ENCODE assay signal across 1 cellular context in the genomic region with DNA sequence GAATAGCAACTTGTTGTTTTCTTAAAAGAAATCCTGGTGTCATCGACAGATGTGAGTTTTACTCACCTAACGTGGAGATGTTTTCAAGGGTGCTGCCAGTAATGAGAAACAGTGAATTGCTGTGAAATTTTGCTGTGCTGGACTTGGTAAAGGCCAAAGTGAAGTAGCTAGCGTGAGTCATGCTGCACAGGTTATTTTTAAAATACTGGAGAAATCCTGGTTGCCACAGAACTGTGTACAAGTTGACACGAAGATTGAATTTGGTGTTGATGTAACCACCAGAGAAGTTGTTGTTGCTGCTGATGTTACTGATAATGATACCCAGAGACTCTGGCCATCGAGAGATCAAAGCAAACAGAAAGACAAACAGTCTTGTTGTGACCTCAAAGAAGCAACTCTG.
TF ChIP-seq lines count a peak whose summit lies in the region.

No MANE protein-coding gene starts in this region.

TF ChIP-seq in IMR-90, 13 proteins besides CTCF, POLR2A, EP300 and RAD21:
- no peak for TF ChIP-seq FOS (IDR thresholded peaks at IDR 0.05; ENCODE audit: low read depth, low read length)
- TF ChIP-seq RCOR1 (IDR thresholded peaks at IDR 0.05; ENCODE audit: insufficient replicate concordance, low read length), result no peak
- TF ChIP-seq MXI1 (IDR thresholded peaks at IDR 0.05; ENCODE audit: borderline replicate concordance, low read depth, low read length), result no peak
- TF ChIP-seq MAZ (IDR thresholded peaks at IDR 0.05; ENCODE audit: borderline replicate concordance, low read depth, low read length), result no peak
- no peak for TF ChIP-seq SMC3 (IDR thresholded peaks at IDR 0.05; ENCODE audit: low read depth, low read length)
- no peak for TF ChIP-seq CEBPB (IDR thresholded peaks at IDR 0.05; ENCODE audit: low read depth, low read length)
- TF ChIP-seq USF2 (IDR thresholded peaks at IDR 0.05; ENCODE audit: low read depth, low read length), result no peak
- no peak for TF ChIP-seq NFE2L2 (IDR thresholded peaks at IDR 0.05; ENCODE audit: low read depth, low read length)
